ENCODE assay signal across 10 cellular contexts in the genomic region with DNA sequence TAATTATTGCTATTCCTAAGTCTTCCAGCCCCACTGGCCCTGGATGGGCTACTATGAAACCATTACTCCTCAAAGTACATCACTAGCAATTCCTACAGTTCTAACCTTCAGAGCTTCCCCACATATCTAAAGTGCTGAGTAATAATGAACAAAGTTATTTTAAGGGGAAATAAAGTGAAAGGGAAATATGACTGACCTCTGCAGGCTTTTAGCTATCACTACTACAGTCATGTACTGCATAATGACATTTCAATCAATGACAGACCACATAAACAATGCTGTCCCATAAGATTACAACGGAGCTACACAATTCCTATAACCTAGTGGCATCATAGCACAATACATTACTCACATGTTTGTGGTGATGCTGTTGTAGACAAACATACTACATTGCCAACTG. TPM values are rescaled to one million over a fixed set of nuclear protein-coding genes. Genes with fewer than 3 reads are reported as not detected.
DNase-seq lines count a peak whose midpoint lies in the region; ATAC-seq and TF ChIP-seq lines count a peak whose summit lies in the region.
"Had no signal": no experiment of that assay in that cellular context is flagged by ENCODE, and none has a peak within 500 bp of the region (broad histone marks: within the 10 kb centered on the region; RNA-seq: fewer than 3 reads in every experiment).

No MANE protein-coding gene starts in this region.

- H3K4me1 ChIP-seq in SJCRH30, result no peaks in the 10 kb centered on the region

- H3K27ac ChIP-seq in brain microvascular endothelial cell (peak overlapping the region; percentile 59), SJCRH30 (no peak overlapping the region)
- H3K27ac ChIP-seq: HL-60 had no signal

- H3K36me3 ChIP-seq in brain microvascular endothelial cell (replicated peaks) (peaks cover 3% of the 10 kb centered on the region), SJCRH30 (peaks cover 4% of the 10 kb centered on the region; the same call in 1 of the 2 replicates)

- H3K27me3 ChIP-seq in brain microvascular endothelial cell (replicated peaks) (no peaks in the 10 kb centered on the region), SJCRH30 (no peaks in the 10 kb centered on the region)

- DNase-seq in ACHN (peak; percentile 80), brain microvascular endothelial cell (peak; percentile 37), NCI-H774 (lab: John Stamatoyannopoulos, UW) (no peak), SJCRH30 (no peak), NCI-H1105 (lab: John Stamatoyannopoulos, UW) (no peak), DMS79 (lab: John Stamatoyannopoulos, UW) (no peak)
- DNase-seq: aorta had no signal

- no peaks in the 10 kb centered on the region for H3K9me3 ChIP-seq in SJCRH30 (replicated peaks)

- in situ Hi-C loops in ACHN (cut with HindIII; ENCODE audit: low pct_ligation_motif_present, low pct_unique_long_range_greater_than_20kb, low sequenced_read_pairs) (no loop called here), brain microvascular endothelial cell (cut with HindIII; ENCODE audit: low pct_ligation_motif_present, low sequenced_read_pairs) (no loop called here)

- H3K4me3 ChIP-seq in brain microvascular endothelial cell (ENCODE audit: low read depth, low read length), result no peak overlapping the region
- no peak overlapping the region for H3K4me3 ChIP-seq in SJCRH30

- TF ChIP-seq CTCF in brain microvascular endothelial cell (IDR thresholded peaks at IDR 0.05; ENCODE audit: low read depth, low read length, missing control alignments), result no peak

- ATAC-seq in GM19397 (IDR thresholded peaks at IDR 0.05; ENCODE audit: unreplicated experiment) (peak; percentile 47), HG03378 (IDR thresholded peaks at IDR 0.05; ENCODE audit: unreplicated experiment) (peak; percentile 77)

RNA-seq across cellular contexts. Expression of a gene that starts 22.1 kb away (rescaled TPM):
- 6.4 and 6.7 TPM in 2 replicates for total RNA-seq in SJCRH30 (2014; rRNA removed; shearing (Covaris generic))

RNA-seq across cellular contexts. Expression of a gene that starts 32.5 kb away (rescaled TPM):
- total RNA-seq in SJCRH30 (2014; rRNA removed; shearing (Covaris generic)), result 64.3 and 76.1 TPM in 2 replicates

Comparison
In these comparisons a context has a peak if more than half of its experiments do, and no peak if none do; other contexts are left out.
1. DNase-seq: peak in ACHN (single experiment) and brain microvascular endothelial cell (single experiment); none in NCI-H774 (single experiment), SJCRH30 (0 of 2), NCI-H1105 (single experiment) and DMS79 (single experiment).